In genomic region chr2:54370405-54371104, GRCh38 we compare ENCODE assay signal across 16 cellular contexts.
DNase-seq lines count a peak whose midpoint lies in the region; ATAC-seq and TF ChIP-seq lines count a peak whose summit lies in the region.
"Had no signal": no experiment of that assay in that cellular context is flagged by ENCODE, and none has a peak within 500 bp of the region (broad histone marks: within the 10 kb centered on the region; RNA-seq: fewer than 3 reads in every experiment).

No MANE protein-coding gene starts in this region.

- H3K4me2 ChIP-seq in PC-3 (ENCODE audit: low read length), result no peak overlapping the region

- no peaks in the 10 kb centered on the region for H3K9me2 ChIP-seq in PC-3 (replicated peaks; ENCODE audit: low read length)

- ATAC-seq in heart right ventricle (peak; percentile 60 to 91 (median 84)), psoas muscle (peak in 1 of 4 donors; percentile 50), PC-3 (no peak), HG03108 (IDR thresholded peaks at IDR 0.05; ENCODE audit: unreplicated experiment) (no peak), HG03045 (IDR thresholded peaks at IDR 0.05; ENCODE audit: unreplicated experiment) (no peak)
- no peak for ATAC-seq in stimulated activated naive CD8-positive, alpha-beta T cell treated with anti-CD3 and anti-CD28 coated beads, Interleukin-15, amount 100 ng/mL, for 72 hours
- ATAC-seq: activated T-cell treated with anti-CD3 and anti-CD28 coated beads, Interleukin-2, amount 50 U/mL, for 4 hours had no signal

- peaks cover 4 to 15% of the 10 kb centered on the region in 2 donors for H3K9me3 Mint-ChIP-seq in stimulated activated naive CD8-positive, alpha-beta T cell treated with anti-CD3 and anti-CD28 coated beads, Interleukin-15, amount 100 ng/mL, for 72 hours

- CTCF ChIA-PET in PC-3 (lab: Charles Lee), result no interaction called here

- H3K27me3 Mint-ChIP-seq in stimulated activated naive CD8-positive, alpha-beta T cell treated with anti-CD3 and anti-CD28 coated beads, Interleukin-15, amount 100 ng/mL, for 72 hours, result peaks cover 12% of the 10 kb centered on the region

- H3K27ac ChIP-seq in heart right ventricle, result peak overlapping the region; percentile 65 to 88 (median 78)
- H3K27ac ChIP-seq in psoas muscle, result peak overlapping the region; percentile 50
- no peak overlapping the region for H3K27ac ChIP-seq in PC-3 (ENCODE audit: low read length)

- no peaks in the 10 kb centered on the region for H4K20me1 ChIP-seq in PC-3 (ENCODE audit: low read length)

- H3K4me3 ChIP-seq in cardiac fibroblast (replicated peaks in 1 of 2; ENCODE audit: low read depth in 2 of 2, low read length in 2 of 2) (no peak overlapping the region), heart right ventricle (no peak overlapping the region), psoas muscle (no peak overlapping the region), PC-3 (ENCODE audit: low read length) (no peak overlapping the region)
- H3K4me3 ChIP-seq: MG63 had no signal

- H3K4me1 Mint-ChIP-seq in stimulated activated naive CD8-positive, alpha-beta T cell treated with anti-CD3 and anti-CD28 coated beads, Interleukin-15, amount 100 ng/mL, for 72 hours, result no peaks in the 10 kb centered on the region

- no peaks in the 10 kb centered on the region for H3K79me2 ChIP-seq in PC-3 (ENCODE audit: low read length)

- H3K4me1 ChIP-seq in heart right ventricle (peaks cover 21 to 51% (median 35%) of the 10 kb centered on the region in 9 donors), psoas muscle (peaks cover 7% of the 10 kb centered on the region), PC-3 (ENCODE audit: insufficient read depth, low read length) (no peaks in the 10 kb centered on the region)

- H3K9me3 ChIP-seq in heart right ventricle, result peaks cover 0 to 34% (median 3%) of the 10 kb centered on the region in 11 donors
- H3K9me3 ChIP-seq in psoas muscle, result peaks cover 8% of the 10 kb centered on the region
- no peaks in the 10 kb centered on the region for H3K9me3 ChIP-seq in PC-3 (ENCODE audit: low read length)

- peak; percentile 41 for DNase-seq in AG08395 (ENCODE audit: low spot score)
- DNase-seq in cardiac fibroblast (ENCODE audit: low read depth in 2 of 2), result peak; percentile 26 to 28
- DNase-seq in heart right ventricle, result peak; percentile 51 to 74
- peak; percentile 17 to 56 for DNase-seq in psoas muscle
- no peak for DNase-seq in stimulated activated naive CD8-positive, alpha-beta T cell treated with anti-CD3 and anti-CD28 coated beads, Interleukin-15, amount 100 ng/mL, for 72 hours
- no peak for DNase-seq in PC-3
- DNase-seq: 8988T; activated CD4-positive, alpha-beta T cell treated with anti-CD3 and anti-CD28 coated beads for 4 hours; activated T-cell treated with anti-CD3 and anti-CD28 coated beads, Interleukin-2, amount 50 U/mL, for 4 hours; MG63; NCI-H2029; NCI-H82; RPMI8226 had no signal

- no peak overlapping the region for H2AFZ ChIP-seq in PC-3 (ENCODE audit: low read length)

- intact Hi-C loops in heart right ventricle (cut with DNase I) (loop anchor here in 4 of 10 donors (5.0 to 10.0 kb wide), 4 partner anchors 47 to 64 kb away; no protein-coding TSS in a partner anchor), psoas muscle (cut with DNase I) (no loop called here), PC-3 (cut with micrococcal nuclease) (no loop called here)

- TF ChIP-seq CTCF in cardiac fibroblast (IDR thresholded peaks at IDR 0.05; ENCODE audit: low read depth, low read length) (no peak), heart right ventricle (IDR thresholded peaks at IDR 0.05) (no peak), psoas muscle (IDR thresholded peaks at IDR 0.05) (no peak), PC-3 (conservative IDR thresholded peaks at IDR 0.05; ENCODE audit: low read depth, low read length) (no peak)

- no TSS peak for BruUV-seq in PC-3 (replicated peaks; lab: Mats Ljungman, UMichigan)

- H3K27ac Mint-ChIP-seq in stimulated activated naive CD8-positive, alpha-beta T cell treated with anti-CD3 and anti-CD28 coated beads, Interleukin-15, amount 100 ng/mL, for 72 hours, result no peak overlapping the region
- H3K27ac Mint-ChIP-seq: dendritic cell treated with granulocyte-macrophage colony-stimulating factor and Interleukin-4, amounts not matched to agents 40 ng/mL and 50 ng/mL, for 4 days had no signal

- no peaks in the 10 kb centered on the region for H3K27me3 ChIP-seq in heart right ventricle
- H3K27me3 ChIP-seq in psoas muscle (ENCODE audit: insufficient read depth in 3 of 3, low read length in 2 of 3), result no peaks in the 10 kb centered on the region
- H3K27me3 ChIP-seq in PC-3 (ENCODE audit: low read length), result no peaks in the 10 kb centered on the region; the same call in 1 of the 2 replicates
- H3K27me3 ChIP-seq: MG63 had no signal

- no peaks in the 10 kb centered on the region for H3F3A ChIP-seq in PC-3 (ENCODE audit: low read length, unreplicated experiment)

- WGBS in heart right ventricle, 2 donors, result 39 to 47% methylated on average over 7 of the region's 7 CpGs
- 41 to 49% (median 48%) methylated on average over 7 of the region's 7 CpGs for WGBS in psoas muscle, 3 donors

- POLR2A ChIA-PET in PC-3 (lab: Charles Lee; ENCODE audit: unreplicated experiment), result no interaction called here

- no peak overlapping the region for H3K9ac ChIP-seq in PC-3 (ENCODE audit: low read length)

- H3K36me3 ChIP-seq in heart right ventricle (no peaks in the 10 kb centered on the region), psoas muscle (ENCODE audit: insufficient read depth in 1 of 2, low read depth in 1 of 2) (no peaks in the 10 kb centered on the region), PC-3 (ENCODE audit: low read depth, low read length) (no peaks in the 10 kb centered on the region)
- H3K36me3 ChIP-seq: MG63 had no signal

- no peak overlapping the region for H3K4me3 Mint-ChIP-seq in stimulated activated naive CD8-positive, alpha-beta T cell treated with anti-CD3 and anti-CD28 coated beads, Interleukin-15, amount 100 ng/mL, for 72 hours
- H3K4me3 Mint-ChIP-seq: activated T-cell treated with anti-CD3 and anti-CD28 coated beads, Interleukin-2, amount 50 U/mL, for 4 hours; dendritic cell treated with granulocyte-macrophage colony-stimulating factor and Interleukin-4, amounts not matched to agents 40 ng/mL and 50 ng/mL, for 4 days had no signal

Comparison
In these comparisons a context has a peak if more than half of its experiments do, and no peak if none do; other contexts are left out.
1. DNase-seq: peak in AG08395 (single experiment), cardiac fibroblast (2 of 2), heart right ventricle (2 of 2) and psoas muscle (2 of 2); none in stimulated activated naive CD8-positive, alpha-beta T cell treated with anti-CD3 and anti-CD28 coated beads, Interleukin-15, amount 100 ng/mL, for 72 hours (0 of 2) and PC-3 (single experiment).
2. ATAC-seq: peak in heart right ventricle (8 of 8); none in stimulated activated naive CD8-positive, alpha-beta T cell treated with anti-CD3 and anti-CD28 coated beads, Interleukin-15, amount 100 ng/mL, for 72 hours (single experiment), PC-3 (single experiment), HG03108 (single experiment) and HG03045 (single experiment).